In the genomic region with DNA sequence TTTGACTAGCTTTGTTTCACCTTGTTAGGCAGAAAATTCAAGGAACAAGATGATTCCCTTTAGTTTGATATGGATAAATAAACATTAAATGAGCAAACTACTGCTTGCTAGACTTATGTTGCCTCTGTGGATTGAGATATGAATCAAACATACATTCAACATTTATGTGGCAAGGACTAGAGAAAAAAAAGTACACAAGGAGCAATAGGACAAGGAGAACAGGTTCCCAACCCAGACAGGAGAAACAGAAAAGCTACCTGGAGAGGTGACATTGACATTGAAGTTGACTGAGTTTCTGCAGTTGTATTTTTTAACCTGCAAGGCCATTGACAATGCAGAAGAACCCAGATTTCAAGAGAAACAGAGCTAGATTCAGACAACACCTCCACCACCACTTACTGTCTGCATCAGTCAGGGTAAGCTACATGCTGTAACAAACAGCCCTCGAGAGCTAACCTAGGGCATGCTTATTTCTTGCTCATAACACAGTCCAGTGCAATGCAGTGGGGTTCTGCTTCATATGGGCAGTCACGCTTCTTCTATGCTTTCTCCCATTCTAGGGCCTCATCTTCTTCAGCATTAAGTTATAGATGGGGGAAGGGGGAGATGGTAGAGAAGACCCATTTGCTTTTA, we compare ENCODE assay signal across 15 cellular contexts.
DNase-seq lines count a peak whose midpoint lies in the region; ATAC-seq, FAIRE-seq and TF ChIP-seq lines count a peak whose summit lies in the region.
"Had no signal": no experiment of that assay in that cellular context is flagged by ENCODE, and none has a peak within 500 bp of the region (broad histone marks: within the 10 kb centered on the region; RNA-seq: fewer than 3 reads in every experiment).

No MANE protein-coding gene starts in this region.

- 28% methylated on average over 2 of the region's 2 CpGs for WGBS in HepG2 (ENCODE audit: low lambda C conversion rate)
- WGBS in right lobe of liver (ENCODE audit: insufficient coverage, low coverage, low lambda C conversion rate, missing lambda C conversion rate), result 83% methylated on average over 2 of the region's 2 CpGs
- no CpG with 5 or more reads among the region's 2 CpGs for WGBS in mesendoderm (ENCODE audit: extremely low coverage, insufficient coverage, low lambda C conversion rate)
- 100% methylated on average over 2 of the region's 2 CpGs for WGBS in prostate gland

- no peak overlapping the region for H3K27ac ChIP-seq in HepG2 (ENCODE audit: extremely low read length, insufficient read depth, low read length)
- no peak overlapping the region for H3K27ac ChIP-seq in right lobe of liver
- H3K27ac ChIP-seq in HUES6 (ENCODE audit: low read depth, low read length), result peak overlapping the region; percentile 66; the same call in 1 of the 2 replicates
- no peak overlapping the region for H3K27ac ChIP-seq in mesendoderm (ENCODE audit: low read depth, low read length)
- peak overlapping the region; percentile 51 to 74 for H3K27ac ChIP-seq in prostate gland
- no peak overlapping the region for H3K27ac ChIP-seq in GM23338 (ENCODE audit: low read depth)

- no peak for ATAC-seq in HepG2
- ATAC-seq in right lobe of liver, result no peak
- ATAC-seq in GM23338, result no peak

- H3K79me2 ChIP-seq in HepG2 (ENCODE audit: insufficient read depth, low read length), result no peaks in the 10 kb centered on the region
- H3K79me2 ChIP-seq in mesendoderm (ENCODE audit: control insufficient read depth, insufficient read depth, low read length), result no peaks in the 10 kb centered on the region
- H3K79me2 ChIP-seq in GM23338 (replicated peaks; ENCODE audit: insufficient read depth), result no peaks in the 10 kb centered on the region

- H3K36me3 ChIP-seq in HepG2 (replicated peaks in 1 of 2; ENCODE audit: control insufficient read depth in 1 of 2, insufficient read depth in 2 of 2, low read length in 2 of 2) (no peaks in the 10 kb centered on the region), right lobe of liver (no peaks in the 10 kb centered on the region), HUES6 (ENCODE audit: control insufficient read depth, insufficient read depth, low read length) (no peaks in the 10 kb centered on the region), mesendoderm (ENCODE audit: control insufficient read depth, insufficient read depth, low read length) (no peaks in the 10 kb centered on the region), prostate gland (no peaks in the 10 kb centered on the region), GM23338 (ENCODE audit: insufficient read depth) (no peaks in the 10 kb centered on the region)
- H3K36me3 ChIP-seq: BE2C had no signal

- H3K9me3 ChIP-seq in HepG2 (ENCODE audit: low read length), result no peaks in the 10 kb centered on the region
- no peaks in the 10 kb centered on the region for H3K9me3 ChIP-seq in right lobe of liver
- peaks cover 10% of the 10 kb centered on the region; the same call in 1 of the 2 replicates for H3K9me3 ChIP-seq in HUES6 (ENCODE audit: control insufficient read depth, insufficient read depth, low read depth, low read length)
- H3K9me3 ChIP-seq in prostate gland, result no peaks in the 10 kb centered on the region
- H3K9me3 ChIP-seq: BE2C had no signal

- H3K9me2 ChIP-seq in GM23338 (ENCODE audit: insufficient read depth), result peaks cover 13% of the 10 kb centered on the region

- H2BK15ac ChIP-seq in mesendoderm (replicated peaks; ENCODE audit: low read depth), result peak overlapping the region; percentile 37

- TF ChIP-seq RAD21 in HepG2 (CRISPR knock-in tag; IDR thresholded peaks at IDR 0.05), result no peak

- TF ChIP-seq CTCF in HepG2 (CRISPR knock-in tag; IDR thresholded peaks at IDR 0.05), result no peak
- TF ChIP-seq CTCF in right lobe of liver (IDR thresholded peaks at IDR 0.05), result no peak
- TF ChIP-seq CTCF in prostate gland (IDR thresholded peaks at IDR 0.05), result no peak
- TF ChIP-seq CTCF in GM23338 (conservative IDR thresholded peaks at IDR 0.05; ENCODE audit: low read depth in 2 of 2), result no peak

- H4K8ac ChIP-seq in mesendoderm (ENCODE audit: low read depth, low read length), result no peak overlapping the region

- H3K9ac ChIP-seq in HepG2 (ENCODE audit: insufficient read depth, low read depth, low read length) (no peak overlapping the region), HUES6 (ENCODE audit: low read length) (no peak overlapping the region), mesendoderm (ENCODE audit: low read length) (no peak overlapping the region)

- H4K20me1 ChIP-seq in HepG2 (ENCODE audit: insufficient read depth, low read length), result no peaks in the 10 kb centered on the region
- H4K20me1 ChIP-seq in GM23338 (replicated peaks; ENCODE audit: insufficient read depth), result no peaks in the 10 kb centered on the region

- no peak for FAIRE-seq in HepG2 (lab: Jason Lieb, UNC)
- FAIRE-seq: A204.1, GM19239 had no signal

- H2AK5ac ChIP-seq in mesendoderm (ENCODE audit: low read length), result peak overlapping the region; percentile 65

- BruUV-seq in HepG2 (replicated peaks; lab: Mats Ljungman, UMichigan), result no TSS peak

- POLR2A ChIA-PET in HepG2 (lab: Yijun Ruan, JAX), result no interaction called here

- H3K9me3 Mint-ChIP-seq in GM23338, result peaks cover 2% of the 10 kb centered on the region; the same call in 2 of the 3 replicates

- H3K56ac ChIP-seq in mesendoderm (ENCODE audit: low read length), result no peak overlapping the region

- no peak overlapping the region for H3K4me3 Mint-ChIP-seq in GM23338
- H3K4me3 Mint-ChIP-seq: CD8-positive, alpha-beta memory T cell had no signal

- peaks cover 5% of the 10 kb centered on the region; the same call in 2 of the 3 replicates for H3K4me1 Mint-ChIP-seq in GM23338
- H3K4me1 Mint-ChIP-seq: CD8-positive, alpha-beta memory T cell had no signal

- H3K18ac ChIP-seq in mesendoderm (ENCODE audit: low read length), result peak overlapping the region; percentile 64

- H3K27me3 ChIP-seq in HepG2 (ENCODE audit: control insufficient read depth in 1 of 2, insufficient read depth in 2 of 2, low read length in 2 of 2), result peaks cover 0 to 2% of the 10 kb centered on the region in 2 experiments; a peak in 1 of 5 replicates
- no peaks in the 10 kb centered on the region for H3K27me3 ChIP-seq in right lobe of liver
- H3K27me3 ChIP-seq in HUES6 (ENCODE audit: control insufficient read depth, insufficient read depth, low read length), result no peaks in the 10 kb centered on the region
- H3K27me3 ChIP-seq in mesendoderm (ENCODE audit: insufficient read depth, low read length, poor library complexity), result no peaks in the 10 kb centered on the region
- H3K27me3 ChIP-seq in prostate gland (replicated peaks; ENCODE audit: insufficient read depth), result no peaks in the 10 kb centered on the region
- no peaks in the 10 kb centered on the region for H3K27me3 ChIP-seq in GM23338 (ENCODE audit: insufficient read depth)
- H3K27me3 ChIP-seq: BE2C had no signal

- no peaks in the 10 kb centered on the region for H3F3A ChIP-seq in GM23338 (replicated peaks; ENCODE audit: low read depth)

- no peaks in the 10 kb centered on the region for H3K79me1 ChIP-seq in mesendoderm (ENCODE audit: low read length)

- peak overlapping the region; percentile 49 for H3K4ac ChIP-seq in mesendoderm (ENCODE audit: low read depth, low read length)

- H3K23ac ChIP-seq in mesendoderm (ENCODE audit: low read length), result no peak overlapping the region

- no peak overlapping the region for H3K4me2 ChIP-seq in HepG2 (ENCODE audit: low read depth, low read length)
- no peak overlapping the region for H3K4me2 ChIP-seq in mesendoderm (ENCODE audit: low read length)
- H3K4me2 ChIP-seq in GM23338, result no peak overlapping the region

- no peak for TF ChIP-seq POLR2A in HepG2 (IDR thresholded peaks at IDR 0.05; ENCODE audit: insufficient read depth in 1 of 2, low read depth in 2 of 2, low read length in 2 of 2)
- no peak for TF ChIP-seq POLR2A in right lobe of liver (IDR thresholded peaks at IDR 0.05)
- no peak for TF ChIP-seq POLR2A in prostate gland (IDR thresholded peaks at IDR 0.05)

- in situ Hi-C loops in HepG2 (cut with HindIII; ENCODE audit: extremely low pct_ligation_motif_present, low pct_unique_long_range_greater_than_20kb), result no loop called here

- DNase-seq in HepG2 (ENCODE audit: low spot score) (no peak), right lobe of liver (no peak), mesendoderm (no peak), prostate gland (ENCODE audit: low spot score) (peak; percentile 47), GM23338 (ENCODE audit: low spot score) (no peak), C1 segment of cervical spinal cord (lab: John Stamatoyannopoulos, UW) (no peak)
- no peak for DNase-seq in stimulated activated CD4-positive, alpha-beta T cell treated with anti-CD3 and anti-CD28 coated beads, Interleukin-4, amount 100 ng/mL, for 24 hours
- DNase-seq: BE2C; CD8-positive, alpha-beta memory T cell; DMS53; GF-D8; HCEC 1CT had no signal

- no peaks in the 10 kb centered on the region for H3K36me3 Mint-ChIP-seq in GM23338 (ENCODE audit: low read depth)
- H3K36me3 Mint-ChIP-seq: CD8-positive, alpha-beta memory T cell had no signal

- CTCF ChIA-PET in HepG2 (lab: Yijun Ruan, JAX; ENCODE audit: low intra/inter-chr PET ratio, low total read pairs), result no interaction called here

- TF ChIP-seq EP300 in HepG2 (IDR thresholded peaks at IDR 0.05; ENCODE audit: low read depth in 2 of 2, low read length in 2 of 2) (no peak), HepG2 (CRISPR knock-in tag; IDR thresholded peaks at IDR 0.05; ENCODE audit: borderline replicate concordance) (no peak)

- no peak overlapping the region for H3K27ac Mint-ChIP-seq in GM23338
- H3K27ac Mint-ChIP-seq: CD8-positive, alpha-beta memory T cell had no signal

- H4K5ac ChIP-seq in mesendoderm (ENCODE audit: low read length), result no peak overlapping the region

- H3K4me3 ChIP-seq in HepG2 (replicated peaks in 1 of 3; ENCODE audit: insufficient read depth in 1 of 3, low read depth in 2 of 3, low read length in 3 of 3) (no peak overlapping the region), right lobe of liver (no peak overlapping the region), HUES6 (ENCODE audit: low read depth, low read length) (no peak overlapping the region), mesendoderm (ENCODE audit: low read length) (no peak overlapping the region), prostate gland (no peak overlapping the region), GM23338 (no peak overlapping the region)

- intact Hi-C loops in HepG2 (cut with micrococcal nuclease; ENCODE audit: unreplicated experiment) (no loop called here), right lobe of liver (cut with DNase I) (loop anchor here in 1 of 2 donors (10.0 kb wide), 1 partner anchor 443 kb away; no protein-coding TSS in a partner anchor), prostate gland (cut with DNase I) (no loop called here)

- H3K4me1 ChIP-seq in HepG2 (ENCODE audit: insufficient read depth, low read length) (peaks cover 45% of the 10 kb centered on the region), right lobe of liver (peaks cover 0 to 17% (median 5%) of the 10 kb centered on the region in 4 donors), HUES6 (ENCODE audit: control insufficient read depth, insufficient read depth, low read length) (peaks cover 22% of the 10 kb centered on the region), mesendoderm (ENCODE audit: control insufficient read depth, low read depth, low read length) (peaks cover 18% of the 10 kb centered on the region), prostate gland (replicated peaks) (peaks cover 12% of the 10 kb centered on the region), GM23338 (ENCODE audit: insufficient read depth) (peaks cover 2% of the 10 kb centered on the region; the same call in 1 of the 2 replicates)

- H2BK120ac ChIP-seq in mesendoderm (ENCODE audit: low read depth, low read length), result peak overlapping the region; percentile 29

- H2BK5ac ChIP-seq in mesendoderm (ENCODE audit: low read length), result peak overlapping the region; percentile 38

- no peak overlapping the region for H2AFZ ChIP-seq in HepG2 (ENCODE audit: low read length)
- H2AFZ ChIP-seq in GM23338, result no peak overlapping the region

- H3K27me3 Mint-ChIP-seq in GM23338 (ENCODE audit: insufficient read depth, low read depth, poor library complexity), result no peaks in the 10 kb centered on the region
- H3K27me3 Mint-ChIP-seq: CD8-positive, alpha-beta memory T cell had no signal

Comparison
In these comparisons a context has a peak if more than half of its experiments do, and no peak if none do; other contexts are left out.
1. H3K27ac ChIP-seq: peak in HUES6 (single experiment) and prostate gland (2 of 2); none in HepG2 (single experiment), right lobe of liver (0 of 3), mesendoderm (single experiment) and GM23338 (single experiment).